ENCODE assay signal across 8 cellular contexts in genomic region chr21:38351961-38352521, GRCh38.
DNase-seq lines count a peak whose midpoint lies in the region; ATAC-seq, FAIRE-seq and TF ChIP-seq lines count a peak whose summit lies in the region.

No MANE protein-coding gene starts in this region.

- POLR2A ChIA-PET in BJ (lab: Charles Lee), result interaction anchor here (0.6 to 0.8 kb wide), 2 partner anchors 567 to 643 kb away, joined by 3 read pairs; no protein-coding TSS in a partner anchor

- H3K27ac Mint-ChIP-seq in stimulated activated memory B cell treated with anti-CD40 and anti-IgM and Interleukin-4, amounts not matched to agents 10 μg/mL and 1 μg/mL and 100 μg/mL, for 72 hours, result no peak overlapping the region

- H3K36me3 ChIP-seq in BJ (ENCODE audit: control insufficient read depth, insufficient read depth, low read length), result no peaks in the 10 kb centered on the region
- no peaks in the 10 kb centered on the region for H3K36me3 ChIP-seq in HUES6 (ENCODE audit: control insufficient read depth, insufficient read depth, low read length)
- H3K36me3 ChIP-seq in left lung, result no peaks in the 10 kb centered on the region

- DNase-seq in BJ (ENCODE audit: low read depth) (peak; percentile 46), amniotic epithelial cell (ENCODE audit: low read depth) (peak; percentile 73), left lung (no peak), frontal cortex (ENCODE audit: low spot score in 2 of 2) (no peak)

- H3K9ac ChIP-seq in HUES6 (ENCODE audit: low read length), result peak overlapping the region; percentile 54

- no peak overlapping the region for H3K4me3 Mint-ChIP-seq in stimulated activated memory B cell treated with anti-CD40 and anti-IgM and Interleukin-4, amounts not matched to agents 10 μg/mL and 1 μg/mL and 100 μg/mL, for 72 hours

- CTCF ChIA-PET in BJ (lab: Yijun Ruan, JAX), result interaction anchor here (0.6 to 9.2 kb wide), 47 partner anchors 9 to 677 kb away, joined by 3 to 263 read pairs (median 6); partner anchors contain the start of gene KCNJ6

- H3K4me1 Mint-ChIP-seq in stimulated activated memory B cell treated with anti-CD40 and anti-IgM and Interleukin-4, amounts not matched to agents 10 μg/mL and 1 μg/mL and 100 μg/mL, for 72 hours, result no peaks in the 10 kb centered on the region

- intact Hi-C loops in left lung (cut with DNase I), result loop anchor here in 1 of 2 donors (5.0 kb wide), 1 partner anchor 130 kb away; no protein-coding TSS in a partner anchor

- H3K4me3 ChIP-seq in BJ (ENCODE audit: low read depth, low read length) (no peak overlapping the region), HUES6 (ENCODE audit: low read depth, low read length) (no peak overlapping the region), left lung (no peak overlapping the region)

- no peaks in the 10 kb centered on the region for H3K27me3 ChIP-seq in BJ (ENCODE audit: control insufficient read depth, insufficient read depth, low read length)
- H3K27me3 ChIP-seq in HUES6 (ENCODE audit: control insufficient read depth, insufficient read depth, low read length), result no peaks in the 10 kb centered on the region; the same call in 1 of the 2 replicates
- no peaks in the 10 kb centered on the region for H3K27me3 ChIP-seq in left lung

- H3K27me3 Mint-ChIP-seq in stimulated activated memory B cell treated with anti-CD40 and anti-IgM and Interleukin-4, amounts not matched to agents 10 μg/mL and 1 μg/mL and 100 μg/mL, for 72 hours, result peaks cover 20% of the 10 kb centered on the region

- ATAC-seq in left lung, result peak; percentile 69
- ATAC-seq in stimulated activated memory B cell treated with anti-CD40 and anti-IgM and Interleukin-4, amounts not matched to agents 10 μg/mL and 1 μg/mL and 100 μg/mL, for 72 hours, result no peak
- no peak for ATAC-seq in HG02938 (IDR thresholded peaks at IDR 0.05; ENCODE audit: unreplicated experiment)
- no peak for ATAC-seq in HG02885 (IDR thresholded peaks at IDR 0.05; ENCODE audit: poor library complexity, unreplicated experiment)

- H3K4me1 ChIP-seq in HUES6 (ENCODE audit: control insufficient read depth, insufficient read depth, low read length), result peaks cover 21% of the 10 kb centered on the region
- peaks cover 20 to 44% of the 10 kb centered on the region in 2 donors for H3K4me1 ChIP-seq in left lung

- no peak for FAIRE-seq in frontal cortex (lab: Jason Lieb, UNC)

- no peaks in the 10 kb centered on the region for H3K9me3 Mint-ChIP-seq in stimulated activated memory B cell treated with anti-CD40 and anti-IgM and Interleukin-4, amounts not matched to agents 10 μg/mL and 1 μg/mL and 100 μg/mL, for 72 hours

- no peaks in the 10 kb centered on the region for H3K9me3 ChIP-seq in HUES6 (ENCODE audit: control insufficient read depth, insufficient read depth, low read depth, low read length)
- H3K9me3 ChIP-seq in left lung, result no peaks in the 10 kb centered on the region

- H3K27ac ChIP-seq in HUES6 (ENCODE audit: low read depth, low read length) (no peak overlapping the region; the same call in 1 of the 2 replicates), left lung (peak overlapping the region; percentile 59 to 86)

- TF ChIP-seq CTCF in BJ (IDR thresholded peaks at IDR 0.05; ENCODE audit: insufficient read depth, low read depth, low read length), result no peak
- TF ChIP-seq CTCF in left lung (IDR thresholded peaks at IDR 0.05), result no peak

- no peaks in the 10 kb centered on the region for H3K36me3 Mint-ChIP-seq in stimulated activated memory B cell treated with anti-CD40 and anti-IgM and Interleukin-4, amounts not matched to agents 10 μg/mL and 1 μg/mL and 100 μg/mL, for 72 hours

Comparison
In these comparisons a context has a peak if more than half of its experiments do, and no peak if none do; other contexts are left out.
1. DNase-seq: peak in BJ (single experiment) and amniotic epithelial cell (single experiment); none in left lung (0 of 2) and frontal cortex (0 of 2).